ENCODE assay signal across 8 cellular contexts in the genomic region with DNA sequence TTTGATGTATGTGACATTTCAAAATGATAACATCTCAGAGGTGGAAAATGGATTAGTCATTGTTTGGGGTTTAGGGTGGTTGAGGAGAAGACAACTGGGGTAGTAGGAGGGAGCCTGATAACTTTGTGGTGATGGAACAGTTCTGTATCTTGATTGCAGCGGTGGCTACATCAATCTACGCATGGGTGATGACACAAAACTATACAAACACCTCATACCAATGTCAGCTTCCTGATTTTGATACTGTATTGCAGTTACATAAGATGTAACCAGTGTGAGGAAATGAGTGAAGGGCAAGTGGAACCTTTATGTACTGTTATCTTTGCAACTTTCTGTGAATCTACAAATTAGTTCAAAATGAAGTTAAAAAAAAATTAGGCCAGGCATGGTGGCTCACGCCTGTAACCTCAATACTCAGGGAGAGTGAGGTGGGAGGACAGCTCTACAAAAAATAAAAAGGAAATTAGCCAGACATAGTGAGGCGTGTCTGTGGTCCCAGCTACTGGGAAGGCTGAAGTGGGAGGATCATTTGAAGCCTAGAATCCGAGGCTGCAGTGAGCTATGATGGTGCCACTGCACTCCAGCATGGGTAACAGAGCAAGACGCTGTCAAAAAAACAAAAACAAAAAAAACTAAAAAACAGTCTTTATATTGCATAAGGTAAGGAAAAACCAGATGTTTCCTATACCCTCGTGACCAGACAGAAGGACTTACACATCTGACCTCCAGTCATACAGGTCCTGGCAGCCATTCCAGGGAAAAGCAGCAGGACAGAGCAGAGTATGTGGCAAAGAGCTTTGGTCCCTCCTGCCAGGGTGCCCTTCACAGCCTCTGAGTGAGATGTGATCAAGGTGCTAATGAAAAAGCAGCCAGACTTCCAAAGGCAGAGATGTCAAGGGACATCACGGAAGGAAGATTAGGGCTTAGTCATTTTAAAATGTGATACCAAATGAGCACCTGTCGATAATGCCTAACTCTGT. TPM values are rescaled to one million over a fixed set of nuclear protein-coding genes. Genes with fewer than 3 reads are reported as not detected.
DNase-seq lines count a peak whose midpoint lies in the region; ATAC-seq and TF ChIP-seq lines count a peak whose summit lies in the region.

No MANE protein-coding gene starts in this region.

- H3K27me3 Mint-ChIP-seq in activated CD4-positive, alpha-beta memory T cell treated with anti-CD3 and anti-CD28 coated beads for 36 hours: peaks cover 5% of the 10 kb centered on the region

- H3K36me3 Mint-ChIP-seq in activated CD4-positive, alpha-beta memory T cell treated with anti-CD3 and anti-CD28 coated beads for 36 hours: no peaks in the 10 kb centered on the region

- DNase-seq in Right ventricle myocardium inferior (ENCODE audit: missing footprints) (no peak), cardiac septum (ENCODE audit: low spot score) (no peak), right cardiac atrium (peak in 1 of 3 donors; percentile 55), foreskin melanocyte (no peak), esophagus squamous epithelium (lab: John Stamatoyannopoulos, UW) (no peak)
- DNase-seq in activated CD4-positive, alpha-beta memory T cell treated with anti-CD3 and anti-CD28 coated beads for 36 hours: peak; percentile 60

- no peaks in the 10 kb centered on the region for H3K9me3 Mint-ChIP-seq in activated CD4-positive, alpha-beta memory T cell treated with anti-CD3 and anti-CD28 coated beads for 36 hours

- no peaks in the 10 kb centered on the region for H3K36me3 ChIP-seq in esophagus squamous epithelium

- H3K27ac ChIP-seq in right cardiac atrium (ENCODE audit: low read length) (peak overlapping the region; percentile 63), esophagus squamous epithelium (no peak overlapping the region)

- CTCF ChIA-PET in activated CD4-positive, alpha-beta memory T cell treated with anti-CD3 and anti-CD28 coated beads for 36 hours (lab: Charles Lee): interaction anchor here (0.6 to 1.2 kb wide), 2 partner anchors 97 to 102 kb away, joined by 3 to 6 read pairs; no protein-coding TSS in a partner anchor

- H3K4me3 ChIP-seq in right cardiac atrium (ENCODE audit: low read length) (no peak overlapping the region), esophagus squamous epithelium (no peak overlapping the region)

- H3K27me3 ChIP-seq in right cardiac atrium (ENCODE audit: control insufficient read depth, insufficient read depth) (no peaks in the 10 kb centered on the region), esophagus squamous epithelium (no peaks in the 10 kb centered on the region)

- peaks cover 17% of the 10 kb centered on the region for H3K4me1 Mint-ChIP-seq in activated CD4-positive, alpha-beta memory T cell treated with anti-CD3 and anti-CD28 coated beads for 36 hours (ENCODE audit: low read depth)

- TF ChIP-seq POLR2A in esophagus squamous epithelium (IDR thresholded peaks at IDR 0.05): no peak

- H3K9me3 ChIP-seq in right cardiac atrium (ENCODE audit: control insufficient read depth, low read length) (no peaks in the 10 kb centered on the region), esophagus squamous epithelium (no peaks in the 10 kb centered on the region)

- H3K4me1 ChIP-seq in right cardiac atrium (ENCODE audit: control insufficient read depth, insufficient read depth, low read length) (peaks cover 12% of the 10 kb centered on the region), esophagus squamous epithelium (peaks cover 4 to 44% (median 13%) of the 10 kb centered on the region in 3 donors)

- POLR2A ChIA-PET in activated CD4-positive, alpha-beta memory T cell treated with anti-CD3 and anti-CD28 coated beads for 36 hours (lab: Charles Lee): interaction anchor here (0.9 to 1.5 kb wide), 4 partner anchors 26 to 52 kb away, joined by 3 to 6 read pairs (median 4); no protein-coding TSS in a partner anchor

- no peak for TF ChIP-seq CTCF in esophagus squamous epithelium (IDR thresholded peaks at IDR 0.05)

- WGBS in right cardiac atrium: 55% methylated on average over 9 of the region's 9 CpGs
- WGBS in esophagus squamous epithelium, 2 donors: 73% methylated on average over 9 of the region's 9 CpGs

- ATAC-seq in Right ventricle myocardium inferior (peak; percentile 54), right cardiac atrium (peak; percentile 62 to 67), GM21723 (IDR thresholded peaks at IDR 0.05; ENCODE audit: unreplicated experiment) (no peak), HG02759 (IDR thresholded peaks at IDR 0.05; ENCODE audit: unreplicated experiment) (no peak)

- H3K4me3 Mint-ChIP-seq in activated CD4-positive, alpha-beta memory T cell treated with anti-CD3 and anti-CD28 coated beads for 36 hours: no peak overlapping the region

- peak overlapping the region; percentile 53 for H3K27ac Mint-ChIP-seq in activated CD4-positive, alpha-beta memory T cell treated with anti-CD3 and anti-CD28 coated beads for 36 hours

- intact Hi-C loops in Right ventricle myocardium inferior (cut with DNase I) (loop anchor here (5.0 kb wide), 1 partner anchor 54 kb away; no protein-coding TSS in a partner anchor), cardiac septum (cut with DNase I) (loop anchor here (5.0 kb wide), 1 partner anchor 54 kb away; no protein-coding TSS in a partner anchor), right cardiac atrium (cut with DNase I) (loop anchor here in 1 of 4 donors (10.0 kb wide), 1 partner anchor 57 kb away; no protein-coding TSS in a partner anchor), esophagus squamous epithelium (cut with DNase I) (no loop called here)
- intact Hi-C loops in activated CD4-positive, alpha-beta memory T cell treated with anti-CD3 and anti-CD28 coated beads for 36 hours (cut with micrococcal nuclease): loop anchor here (1.0 to 5.0 kb wide), 3 partner anchors 29 to 51 kb away; a partner anchor contains a TSS

RNA-seq across cellular contexts. Expression of a gene that starts 50.8 kb away (rescaled TPM):
- total RNA-seq in Right ventricle myocardium inferior (30.3 TPM), cardiac septum (24.9 TPM), right cardiac atrium (10 to 100 TPM; 27.2 to 40.2 (median 32.0) TPM), esophagus squamous epithelium (10 to 100 TPM; 11.5 to 27.7 (median 12.7) TPM)
- total RNA-seq in activated CD4-positive, alpha-beta memory T cell treated with anti-CD3 and anti-CD28 coated beads for 36 hours: 1 to 10 TPM; 1.6 to 2.0 TPM
- polyA plus RNA-seq in right cardiac atrium: 23.5 TPM

Comparison
In these comparisons a context has a peak if more than half of its experiments do, and no peak if none do; other contexts are left out.
1. ATAC-seq: peak in Right ventricle myocardium inferior (single experiment) and right cardiac atrium (2 of 2); none in GM21723 (single experiment) and HG02759 (single experiment).